ENCODE assay signal across 10 cellular contexts in the genomic region with DNA sequence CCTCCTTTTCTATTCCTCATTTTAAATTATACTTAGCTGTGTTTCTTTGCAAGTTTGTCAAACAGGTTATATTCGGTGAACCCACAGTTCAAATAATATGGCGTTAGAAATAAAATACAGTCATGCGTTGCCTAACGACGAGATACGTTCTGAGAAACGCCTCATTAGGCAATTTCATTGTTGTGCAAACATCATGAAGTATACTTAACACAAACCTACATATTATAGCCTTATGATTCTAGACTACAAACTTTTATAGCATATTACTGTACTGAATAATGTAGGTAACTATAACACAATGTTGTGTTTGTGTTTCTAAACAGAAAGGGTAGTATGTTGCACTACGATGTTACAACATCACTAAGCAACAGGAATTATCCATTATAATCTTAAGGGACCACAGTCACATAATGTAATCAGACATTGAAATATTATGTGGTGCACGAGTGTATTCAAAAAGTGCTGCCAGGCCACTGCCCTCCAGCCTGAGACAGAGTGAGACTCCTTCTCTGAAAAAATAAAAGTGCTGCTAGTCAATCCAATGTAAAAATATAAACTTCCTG. TPM values are rescaled to one million over a fixed set of nuclear protein-coding genes. Genes with fewer than 3 reads are reported as not detected.
DNase-seq lines count a peak whose midpoint lies in the region; ATAC-seq and TF ChIP-seq lines count a peak whose summit lies in the region.
"Had no signal": no experiment of that assay in that cellular context is flagged by ENCODE, and none has a peak within 500 bp of the region (broad histone marks: within the 10 kb centered on the region; RNA-seq: fewer than 3 reads in every experiment).

No MANE protein-coding gene starts in this region.

- no peak for TF ChIP-seq POLR2A in ovary (IDR thresholded peaks at IDR 0.05)

- 76 to 88% (median 83%) methylated on average over 9 of the region's 9 CpGs for WGBS in ovary, 3 donors

- ATAC-seq in HG03457 (IDR thresholded peaks at IDR 0.05; ENCODE audit: unreplicated experiment) = no peak
- ATAC-seq in HG02642 (IDR thresholded peaks at IDR 0.05; ENCODE audit: poor library complexity, unreplicated experiment) = no peak
- ATAC-seq in GM19455 (IDR thresholded peaks at IDR 0.05; ENCODE audit: unreplicated experiment) = no peak
- ATAC-seq: sciatic nerve had no signal

- no peak for TF ChIP-seq EP300 in ovary (IDR thresholded peaks at IDR 0.05)

- H3K27me3 ChIP-seq in brain microvascular endothelial cell (replicated peaks) (no peaks in the 10 kb centered on the region), ovary (no peaks in the 10 kb centered on the region)

- POLR2A ChIA-PET in HEK293 (lab: Yijun Ruan, JAX) = interaction anchor here (0.7 kb wide), 1 partner anchor 10 kb away, joined by 3 read pairs; no protein-coding TSS in a partner anchor

- peak; percentile 65 for DNase-seq in NCI-H2029 (lab: John Stamatoyannopoulos, UW)
- DNase-seq in brain microvascular endothelial cell = no peak
- no peak for DNase-seq in ovary
- DNase-seq in HT-29 (ENCODE audit: low spot score) = no peak
- DNase-seq: NCI-H2171 treated with DMSO at 0.1 percent for 48 hours had no signal

- peaks cover 0 to under 1% of the 10 kb centered on the region in 2 experiments; a peak in 1 of 3 replicates for H3K36me3 ChIP-seq in HEK293 (ENCODE audit: control insufficient read depth in 2 of 2, insufficient read depth in 1 of 2, low read length in 2 of 2)
- no peaks in the 10 kb centered on the region for H3K36me3 ChIP-seq in brain microvascular endothelial cell (replicated peaks)
- H3K36me3 ChIP-seq in ovary = no peaks in the 10 kb centered on the region

- in situ Hi-C loops in brain microvascular endothelial cell (cut with HindIII; ENCODE audit: low pct_ligation_motif_present, low sequenced_read_pairs) = no loop called here

- CTCF ChIA-PET in HEK293 (lab: Yijun Ruan, JAX) = interaction anchor here (0.6 to 0.7 kb wide), 2 partner anchors 30 to 625 kb away, joined by 3 read pairs; no protein-coding TSS in a partner anchor

- H3K4me1 ChIP-seq in HEK293 (ENCODE audit: control insufficient read depth, insufficient read depth, low read length) (0 out of 2 replicates have a peak, but pooled peaks cover 2% of the 10 kb centered on the region), ovary (ENCODE audit: insufficient read depth) (peaks cover 7% of the 10 kb centered on the region)

- no peaks in the 10 kb centered on the region for H3K9me3 ChIP-seq in HEK293 (ENCODE audit: control insufficient read depth, insufficient read depth, low read depth, low read length)
- H3K9me3 ChIP-seq in ovary = no peaks in the 10 kb centered on the region

- H3K27ac ChIP-seq in HEK293 (ENCODE audit: extremely low read depth, low read depth, low read length) (no peak overlapping the region), brain microvascular endothelial cell (peak overlapping the region; percentile 3), ovary (no peak overlapping the region)

- intact Hi-C loops in ovary (cut with DNase I) = no loop called here

- no peak for TF ChIP-seq CTCF in HEK293 (tag by site-specific recombination; IDR thresholded peaks at IDR 0.05)
- TF ChIP-seq CTCF in brain microvascular endothelial cell (IDR thresholded peaks at IDR 0.05; ENCODE audit: low read depth, low read length, missing control alignments) = no peak
- no peak for TF ChIP-seq CTCF in ovary (IDR thresholded peaks at IDR 0.05)

- H3K4me3 ChIP-seq in HEK293 (ENCODE audit: low read depth, low read length) (no peak overlapping the region), brain microvascular endothelial cell (ENCODE audit: low read depth, low read length) (no peak overlapping the region), ovary (peak overlapping the region; percentile 2)

TF ChIP-seq in HEK293, 187 proteins besides CTCF, POLR2A, EP300 and RAD21:
- TF ChIP-seq SP7 (tag by site-specific recombination; IDR thresholded peaks at IDR 0.05) = 0 out of 2 replicates have a peak, but pooled peaks have one; percentile 40
- peak; percentile 63; the same call in 1 of the 2 replicates for TF ChIP-seq SCRT2 (tag by site-specific recombination; IDR thresholded peaks at IDR 0.05)
- no peak for TF ChIP-seq ZBTB17 (tag by site-specific recombination; IDR thresholded peaks at IDR 0.05)
- no peak for TF ChIP-seq ZSCAN23 (tag by site-specific recombination; IDR thresholded peaks at IDR 0.05)
- peak; percentile 23; the same call in 1 of the 2 replicates for TF ChIP-seq PRDM6 (tag by site-specific recombination; IDR thresholded peaks at IDR 0.05)
- TF ChIP-seq ZNF335 (tag by site-specific recombination; conservative IDR thresholded peaks at IDR 0.05) = 0 out of 2 replicates have a peak, but pooled peaks have one; percentile 19

RNA-seq across cellular contexts. Expression of gene SMC2, which starts 3.0 kb away (rescaled TPM):
- total RNA-seq in ovary = 1 to 10 TPM; 3.2 to 9.7 (median 5.5) TPM
- 1 to 10 TPM; 3.2 to 5.2 TPM for polyA plus RNA-seq in ovary
- total RNA-seq in HT-29 (2014; rRNA removed; shearing (Covaris generic)) = 9.3 and 10.2 TPM in 2 replicates
